25 cellular contexts compared by ENCODE assay signal in genomic region chr20:25580711-25581110, GRCh38. TPM values are rescaled to one million over a fixed set of nuclear protein-coding genes. Genes with fewer than 3 reads are reported as not detected.
A peak's percentile ranks its signal among the peaks of the same experiment; 100 is the strongest.
DNase-seq lines count a peak whose midpoint lies in the region; ATAC-seq and TF ChIP-seq lines count a peak whose summit lies in the region.
"Had no signal": no experiment of that assay in that cellular context is flagged by ENCODE, and none has a peak within 500 bp of the region (broad histone marks: within the 10 kb centered on the region; RNA-seq: fewer than 3 reads in every experiment).

No MANE protein-coding gene starts in this region.

- no peak for TF ChIP-seq CTCF in RWPE1 (conservative IDR thresholded peaks at IDR 0.05; ENCODE audit: low read depth)

- CTCF ChIA-PET in RWPE1 (lab: Yijun Ruan, JAX) = no interaction called here

- POLR2A ChIA-PET in RWPE1 (lab: Yijun Ruan, JAX; ENCODE audit: low non-redundant PET) = no interaction called here

- DNase-seq in AG08396 (ENCODE audit: low spot score) (peak; percentile 44), RWPE1 (ENCODE audit: low spot score) (peak; percentile 16), mesenteric fat pad (ENCODE audit: low spot score) (peak; percentile 65), activated gamma-delta T cell treated with Interleukin-2 at 50 U/mL for 16 hours (no peak), germinal center (ENCODE audit: low spot score) (no peak), GM19238 (ENCODE audit: insufficient read length, low spot score) (no peak)
- DNase-seq: activated CD4-positive, alpha-beta T cell treated with anti-CD3 and anti-CD28 coated beads, Interleukin-2, amount 10 ng/mL, durations not matched to agents 7 days and 5 days; activated naive CD8-positive, alpha-beta T cell treated with anti-CD3 and anti-CD28 coated beads, Interleukin-2, amount 10 ng/mL, durations not matched to agents 7 days and 5 days; GF-D8; GOT3; heart left ventricle; NCI-H1694 treated with DMSO at 0.1 percent for 48 hours; SJCRH30; stimulated activated CD4-positive, alpha-beta T cell treated with anti-CD3 and anti-CD28 coated beads, Interleukin-15, amount 100 ng/mL, for 24 hours; substantia nigra; T-helper 1 cell had no signal

- peak overlapping the region; percentile 20 for H3K27ac ChIP-seq in RWPE1
- H3K27ac ChIP-seq: A549, C4-2B, esophagus muscularis mucosa, heart left ventricle, right atrium auricular region, SJCRH30 had no signal

- ATAC-seq in esophagus mucosa (peak; percentile 41), GM19328 (IDR thresholded peaks at IDR 0.05; ENCODE audit: unreplicated experiment) (no peak)
- ATAC-seq: A549; activated T-helper 17 cell treated with anti-CD3 and anti-CD28 coated beads, Interleukin-2, amount 50 U/mL, for 72 hours; heart left ventricle; K562; Panc1 had no signal

RNA-seq across cellular contexts. Expression of gene NINL, which starts 4.6 kb away (rescaled TPM):
- 4.8 TPM for total RNA-seq in esophagus mucosa
- total RNA-seq in mesenteric fat pad = 5.0 TPM

RNA-seq across cellular contexts. Expression of gene NANP, which starts 43.1 kb away (rescaled TPM):
- total RNA-seq in esophagus mucosa (2.7 TPM), mesenteric fat pad (7.5 TPM)

Comparison
In these comparisons a context has a peak if more than half of its experiments do, and no peak if none do; other contexts are left out.
1. DNase-seq: peak in AG08396 (single experiment), RWPE1 (single experiment) and mesenteric fat pad (single experiment); none in activated gamma-delta T cell treated with Interleukin-2 at 50 U/mL for 16 hours (single experiment), germinal center (single experiment) and GM19238 (single experiment).